6 cellular contexts compared by ENCODE assay signal in genomic region chr4:25525896-25526295, GRCh38.
"Had no signal": no experiment of that assay in that cellular context is flagged by ENCODE, and none has a peak within 500 bp of the region (broad histone marks: within the 10 kb centered on the region; RNA-seq: fewer than 3 reads in every experiment).

No MANE protein-coding gene starts in this region.

- H3K27ac Mint-ChIP-seq: IgD-negative memory B cell had no signal

- DNase-seq: IMR-90, KBM-7, KG1 had no signal

- H3K4me3 ChIP-seq: K562 had no signal

- H3K4me3 Mint-ChIP-seq: IgD-negative memory B cell had no signal

- H3K9me3 Mint-ChIP-seq: IgD-negative memory B cell had no signal

- H3K4me1 Mint-ChIP-seq: IgD-negative memory B cell had no signal

- H3K27ac ChIP-seq: HL-60 had no signal
